22 cellular contexts compared by ENCODE assay signal in the genomic region with DNA sequence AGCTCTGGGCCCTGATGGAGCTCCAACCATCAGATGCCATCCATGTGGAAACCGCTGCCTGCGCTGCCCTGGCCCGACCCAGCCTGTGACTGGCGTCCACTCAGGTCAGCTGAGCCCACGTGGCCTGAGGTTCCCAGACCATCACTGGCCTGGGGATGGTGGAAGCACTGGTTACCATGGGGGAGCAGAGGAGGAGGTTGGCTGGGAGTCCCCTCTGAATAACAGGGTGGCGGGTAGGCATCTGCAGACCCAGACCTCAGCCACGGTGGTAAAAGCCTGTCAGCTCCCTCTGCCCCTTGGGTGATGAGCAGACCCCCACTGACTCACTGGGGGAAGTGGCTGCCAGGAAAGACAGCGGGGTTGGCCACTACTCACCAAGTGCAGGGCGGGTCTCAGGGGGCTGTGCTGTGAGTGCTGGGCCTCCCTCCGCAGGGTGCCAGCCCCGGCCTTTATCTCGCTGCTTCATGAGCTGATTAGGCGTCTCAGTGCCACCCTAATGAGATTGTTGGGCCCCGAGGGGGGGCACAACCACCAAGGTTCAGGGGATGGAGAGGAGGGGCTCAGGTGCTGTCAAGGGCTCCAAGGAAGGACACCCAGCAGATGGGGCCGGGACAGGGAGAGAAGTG. TPM values are rescaled to one million over a fixed set of nuclear protein-coding genes. Genes with fewer than 3 reads are reported as not detected.
DNase-seq lines count a peak whose midpoint lies in the region; ATAC-seq, FAIRE-seq and TF ChIP-seq lines count a peak whose summit lies in the region.
"Had no signal": no experiment of that assay in that cellular context is flagged by ENCODE, and none has a peak within 500 bp of the region (broad histone marks: within the 10 kb centered on the region; RNA-seq: fewer than 3 reads in every experiment).

A gene (minus strand): TSS at position 425 of the 626 bp plus-strand sequence. CDS start 3,237 bp downstream, outside the sequence.

- no peaks in the 10 kb centered on the region for H3K9me3 ChIP-seq in KOPT-K1 (ENCODE audit: insufficient read depth, low read length, poor library complexity, severe bottlenecking)
- no peaks in the 10 kb centered on the region for H3K9me3 ChIP-seq in K562 (replicated peaks; ENCODE audit: control insufficient read depth, insufficient read depth, low read depth, low read length)
- no peaks in the 10 kb centered on the region for H3K9me3 ChIP-seq in neuronal stem cell (replicated peaks in 1 of 2; ENCODE audit: control insufficient read depth in 2 of 2, insufficient read depth in 1 of 2, low read depth in 1 of 2, low read length in 2 of 2)
- no peaks in the 10 kb centered on the region for H3K9me3 ChIP-seq in thyroid gland
- H3K9me3 ChIP-seq: MG63, mucosa of descending colon had no signal

- CTCF ChIA-PET in activated CD4-positive, alpha-beta memory T cell treated with anti-CD3 and anti-CD28 coated beads, Interleukin-2, amount 10 ng/mL, durations not matched to agents 7 days and 5 days (lab: Charles Lee) = interaction anchor here (1.1 kb wide), 1 partner anchor 8 kb away, joined by 3 read pairs; no protein-coding TSS in a partner anchor
- CTCF ChIA-PET in activated CD4-positive, alpha-beta memory T cell treated with anti-CD3 and anti-CD28 coated beads for 36 hours (lab: Charles Lee) = no interaction called here
- CTCF ChIA-PET in K562 (lab: Yijun Ruan, JAX; ENCODE audit: low intra/inter-chr PET ratio) = interaction anchor here (0.5 kb wide), 1 partner anchor 342 kb away, joined by 4 read pairs; no protein-coding TSS in a partner anchor

- H3K27ac Mint-ChIP-seq in activated CD4-positive, alpha-beta memory T cell treated with anti-CD3 and anti-CD28 coated beads, Interleukin-2, amount 10 ng/mL, durations not matched to agents 7 days and 5 days = peak within 1 kb of the TSS; percentile 3
- H3K27ac Mint-ChIP-seq in activated CD4-positive, alpha-beta memory T cell treated with anti-CD3 and anti-CD28 coated beads for 36 hours = no peak within 1 kb of the TSS
- H3K27ac Mint-ChIP-seq: B cell, brain had no signal

- peak within 1 kb of the TSS; percentile 3 for H2BK120ac ChIP-seq in neuronal stem cell (ENCODE audit: low read depth, low read length)

- H3K18ac ChIP-seq in neuronal stem cell (ENCODE audit: low read length) = peak within 1 kb of the TSS; percentile 48

- peaks cover 1% of the 10 kb centered on the region for H3K27me3 Mint-ChIP-seq in activated CD4-positive, alpha-beta memory T cell treated with anti-CD3 and anti-CD28 coated beads, Interleukin-2, amount 10 ng/mL, durations not matched to agents 7 days and 5 days
- H3K27me3 Mint-ChIP-seq in activated CD4-positive, alpha-beta memory T cell treated with anti-CD3 and anti-CD28 coated beads for 36 hours = peaks cover 11% of the 10 kb centered on the region

- POLR2A ChIA-PET in activated CD4-positive, alpha-beta memory T cell treated with anti-CD3 and anti-CD28 coated beads, Interleukin-2, amount 10 ng/mL, durations not matched to agents 7 days and 5 days (lab: Charles Lee) = interaction anchor here (1.1 to 2.8 kb wide), 3 partner anchors 9 to 47 kb away, joined by 3 to 22 read pairs (median 3); a partner anchor contains a TSS
- POLR2A ChIA-PET in activated CD4-positive, alpha-beta memory T cell treated with anti-CD3 and anti-CD28 coated beads for 36 hours (lab: Charles Lee) = no interaction called here
- POLR2A ChIA-PET in K562 (lab: Yijun Ruan, JAX) = interaction anchor here (0.7 to 1.3 kb wide), 3 partner anchors 7 to 257 kb away, joined by 3 read pairs; no protein-coding TSS in a partner anchor

- peak within 1 kb of the TSS; percentile 24 for H2BK15ac ChIP-seq in neuronal stem cell (ENCODE audit: low read length)

- intact Hi-C loops in activated CD4-positive, alpha-beta memory T cell treated with anti-CD3 and anti-CD28 coated beads for 36 hours (cut with micrococcal nuclease) = no loop called here
- intact Hi-C loops in K562 (cut with micrococcal nuclease) = no loop called here
- intact Hi-C loops in thyroid gland (cut with DNase I) = no loop called here
- intact Hi-C loops in cardiac septum (cut with DNase I) = no loop called here

- no peaks in the 10 kb centered on the region for H4K20me1 ChIP-seq in K562 (replicated peaks; ENCODE audit: control insufficient read depth, insufficient read depth, low read length)

- no peak for TF ChIP-seq RAD21 in K562 (CRISPR knock-in tag; conservative IDR thresholded peaks at IDR 0.05 in 1 of 2, IDR thresholded peaks at IDR 0.05 in 1 of 2)

- H3K9me1 ChIP-seq in K562 (ENCODE audit: control insufficient read depth, insufficient read depth, low read length) = no peaks in the 10 kb centered on the region

- in situ Hi-C loops in K562 (cut with MboI) = no loop called here

- no peak for FAIRE-seq in K562 (lab: Jason Lieb, UNC)
- FAIRE-seq: A204.1, colon had no signal

- WGBS in K562 (ENCODE audit: insufficient coverage, low coverage, missing lambda C conversion rate) = 60% methylated on average over 15 of the region's 15 CpGs
- WGBS in neuronal stem cell (ENCODE audit: extremely low coverage in 2 of 2, insufficient read length in 2 of 2, insufficient replicate concordance in 1 of 2), 2 donors = no CpG with 5 or more reads among the region's 15 CpGs
- WGBS in thyroid gland, 2 donors = 77 to 80% methylated on average over 5 to 10 of the region's 15 CpGs

- BruUV-seq in K562 (replicated peaks; lab: Mats Ljungman, UMichigan) = no TSS peak

- peak within 1 kb of the TSS; percentile 5 for H3K23ac ChIP-seq in neuronal stem cell (ENCODE audit: low read depth, low read length, poor library complexity)

- H2BK12ac ChIP-seq in neuronal stem cell (ENCODE audit: low read length) = peak within 1 kb of the TSS; percentile 58

- no peak within 1 kb of the TSS for H3K4ac ChIP-seq in neuronal stem cell (ENCODE audit: low read length)

- H2AFZ ChIP-seq in K562 (ENCODE audit: low read depth, low read length) (no peak within 1 kb of the TSS), neuronal stem cell (ENCODE audit: low read length) (peak within 1 kb of the TSS; percentile 15)

- H3K4me3 ChIP-seq in K562 = no peak within 1 kb of the TSS
- H3K4me3 ChIP-seq in neuronal stem cell (ENCODE audit: low read length in 2 of 2) = peak within 1 kb of the TSS in 1 of 2 donors; percentile 36
- H3K4me3 ChIP-seq in thyroid gland (replicated peaks in 1 of 3) = no peak within 1 kb of the TSS
- H3K4me3 ChIP-seq: MG63, mucosa of descending colon had no signal

- no peaks in the 10 kb centered on the region for H3K36me3 ChIP-seq in KOPT-K1 (ENCODE audit: insufficient read depth, low read length)
- no peaks in the 10 kb centered on the region for H3K36me3 ChIP-seq in K562 (ENCODE audit: control insufficient read depth, insufficient read depth, low read length)
- H3K36me3 ChIP-seq in neuronal stem cell (replicated peaks in 1 of 2; ENCODE audit: control insufficient read depth in 2 of 2, insufficient read depth in 2 of 2, low read length in 2 of 2) = no peaks in the 10 kb centered on the region
- H3K36me3 ChIP-seq in thyroid gland = no peaks in the 10 kb centered on the region
- H3K36me3 ChIP-seq: MG63 had no signal

- H3K9ac ChIP-seq in K562 (ENCODE audit: insufficient read depth in 1 of 2, low read depth in 2 of 2, low read length in 2 of 2) (peak within 1 kb of the TSS in 1 of 2 experiments; percentile 79; a peak in 2 of 4 replicates), neuronal stem cell (ENCODE audit: low read depth, low read length, poor library complexity) (no peak within 1 kb of the TSS)

- no peak for DNase-seq in activated CD4-positive, alpha-beta memory T cell treated with anti-CD3 and anti-CD28 coated beads, Interleukin-2, amount 10 ng/mL, durations not matched to agents 7 days and 5 days
- DNase-seq in activated CD4-positive, alpha-beta memory T cell treated with anti-CD3 and anti-CD28 coated beads for 36 hours = no peak
- DNase-seq in K562 (ENCODE audit: extremely low read depth in 1 of 4, low spot score in 3 of 4) = peak in 1 of 4 experiments; percentile 6
- DNase-seq in neuronal stem cell (ENCODE audit: low spot score) = no peak
- DNase-seq in thyroid gland = no peak
- DNase-seq in cardiac septum (ENCODE audit: low spot score) = no peak
- no peak for DNase-seq in stimulated activated CD4-positive, alpha-beta T cell treated with anti-CD3 and anti-CD28 coated beads, Interleukin-2, amount 100 ng/mL, for 48 hours
- DNase-seq: glutamatergic neuron; MG63; mucosa of descending colon; NCI-H526 treated with DMSO at 0.1 percent for 48 hours; OCI-M1; SHP77; stimulated activated CD8-positive, alpha-beta memory T cell treated with anti-CD3 and anti-CD28 coated beads, Interleukin-4, amount 100 ng/mL, for 48 hours had no signal

- no peak for ATAC-seq in K562
- ATAC-seq: HCT116, mucosa of descending colon had no signal

- H3K4me3 Mint-ChIP-seq in activated CD4-positive, alpha-beta memory T cell treated with anti-CD3 and anti-CD28 coated beads, Interleukin-2, amount 10 ng/mL, durations not matched to agents 7 days and 5 days = no peak within 1 kb of the TSS
- H3K4me3 Mint-ChIP-seq in activated CD4-positive, alpha-beta memory T cell treated with anti-CD3 and anti-CD28 coated beads for 36 hours = no peak within 1 kb of the TSS
- H3K4me3 Mint-ChIP-seq: B cell, brain had no signal

- TF ChIP-seq POLR2A in K562 (conservative IDR thresholded peaks at IDR 0.05) (no peak), thyroid gland (IDR thresholded peaks at IDR 0.05) (no peak)

- peaks cover 2% of the 10 kb centered on the region for H3K79me1 ChIP-seq in neuronal stem cell (ENCODE audit: low read depth, low read length)

- no peaks in the 10 kb centered on the region for H3K9me3 Mint-ChIP-seq in activated CD4-positive, alpha-beta memory T cell treated with anti-CD3 and anti-CD28 coated beads, Interleukin-2, amount 10 ng/mL, durations not matched to agents 7 days and 5 days
- H3K9me3 Mint-ChIP-seq in activated CD4-positive, alpha-beta memory T cell treated with anti-CD3 and anti-CD28 coated beads for 36 hours = no peaks in the 10 kb centered on the region
- H3K9me3 Mint-ChIP-seq: brain had no signal

- TF ChIP-seq CTCF in K562 (IDR thresholded peaks at IDR 0.05 in 2 of 3, conservative IDR thresholded peaks at IDR 0.05 in 1 of 3; ENCODE audit: insufficient read depth in 2 of 3, low read depth in 1 of 3, low read length in 3 of 3) = no peak
- no peak for TF ChIP-seq CTCF in thyroid gland (IDR thresholded peaks at IDR 0.05)

- no peak within 1 kb of the TSS for H2BK5ac ChIP-seq in neuronal stem cell (ENCODE audit: low read length)

- H4K8ac ChIP-seq in neuronal stem cell (ENCODE audit: low read depth, low read length) = no peak within 1 kb of the TSS

- H3K27me3 ChIP-seq in K562 (ENCODE audit: control insufficient read depth in 2 of 2, insufficient read depth in 2 of 2, low read length in 2 of 2) (no peaks in the 10 kb centered on the region), neuronal stem cell (ENCODE audit: control insufficient read depth in 3 of 3, insufficient read depth in 3 of 3, low read depth in 1 of 3, low read length in 3 of 3) (no peaks in the 10 kb centered on the region), thyroid gland (no peaks in the 10 kb centered on the region)
- H3K27me3 ChIP-seq: MG63 had no signal

- peak within 1 kb of the TSS; percentile 84 for H2AK5ac ChIP-seq in neuronal stem cell (ENCODE audit: low read depth, low read length)

- peaks cover 28% of the 10 kb centered on the region for H3K4me1 Mint-ChIP-seq in activated CD4-positive, alpha-beta memory T cell treated with anti-CD3 and anti-CD28 coated beads, Interleukin-2, amount 10 ng/mL, durations not matched to agents 7 days and 5 days
- H3K4me1 Mint-ChIP-seq in activated CD4-positive, alpha-beta memory T cell treated with anti-CD3 and anti-CD28 coated beads for 36 hours (ENCODE audit: low read depth) = peaks cover 11% of the 10 kb centered on the region

- peak within 1 kb of the TSS; percentile 16 for H3K27ac ChIP-seq in KOPT-K1 (ENCODE audit: low read depth, low read length, poor library complexity, severe bottlenecking)
- no peak within 1 kb of the TSS for H3K27ac ChIP-seq in K562 (ENCODE audit: extremely low read depth, low read depth, low read length)
- H3K27ac ChIP-seq in neuronal stem cell (replicated peaks; ENCODE audit: low read length) = no peak within 1 kb of the TSS
- H3K27ac ChIP-seq in thyroid gland = no peak within 1 kb of the TSS

- peaks cover 0 to 39% of the 10 kb centered on the region in 2 experiments; a peak in 3 of 5 replicates for H3K4me1 ChIP-seq in K562 (replicated peaks in 1 of 2; ENCODE audit: control insufficient read depth in 2 of 2, insufficient read depth in 2 of 2, low read length in 2 of 2)
- peaks cover 5 to 9% of the 10 kb centered on the region in 2 donors for H3K4me1 ChIP-seq in neuronal stem cell (ENCODE audit: control insufficient read depth in 2 of 2, insufficient read depth in 1 of 2, low read depth in 1 of 2, low read length in 2 of 2)
- H3K4me1 ChIP-seq in thyroid gland = no peaks in the 10 kb centered on the region

- H3K79me2 ChIP-seq in K562 (ENCODE audit: control insufficient read depth, insufficient read depth, low read length) = no peaks in the 10 kb centered on the region

- no peaks in the 10 kb centered on the region for H3K36me3 Mint-ChIP-seq in activated CD4-positive, alpha-beta memory T cell treated with anti-CD3 and anti-CD28 coated beads, Interleukin-2, amount 10 ng/mL, durations not matched to agents 7 days and 5 days (ENCODE audit: low read depth)
- no peaks in the 10 kb centered on the region for H3K36me3 Mint-ChIP-seq in activated CD4-positive, alpha-beta memory T cell treated with anti-CD3 and anti-CD28 coated beads for 36 hours
- H3K36me3 Mint-ChIP-seq: brain had no signal

- H3K4me2 ChIP-seq in K562 (ENCODE audit: insufficient read depth, low read length) (no peak within 1 kb of the TSS), neuronal stem cell (ENCODE audit: insufficient read depth, low read length, poor library complexity, severe bottlenecking) (no peak within 1 kb of the TSS)

- peak within 1 kb of the TSS; percentile 9 for H3K14ac ChIP-seq in neuronal stem cell (ENCODE audit: low read length)

- no peak within 1 kb of the TSS for H4K91ac ChIP-seq in neuronal stem cell (ENCODE audit: low read depth, low read length, poor library complexity)

- no peak for TF ChIP-seq EP300 in K562 (IDR thresholded peaks at IDR 0.05; ENCODE audit: low read length)

RNA-seq across cellular contexts. Expression of the gene that starts here (rescaled TPM):
- total RNA-seq in activated CD4-positive, alpha-beta memory T cell treated with anti-CD3 and anti-CD28 coated beads, Interleukin-2, amount 10 ng/mL, durations not matched to agents 7 days and 5 days = 10 to 100 TPM; 10.0 to 10.9 TPM
- 1 to 10 TPM; 1.1 to 1.5 TPM for total RNA-seq in activated CD4-positive, alpha-beta memory T cell treated with anti-CD3 and anti-CD28 coated beads for 36 hours
- 0.32 TPM in 1 of 2 replicates, not detected in the other for total RNA-seq in K562 (2011; cell fraction: chromatin; rRNA removed; ENCODE audit: low replicate concordance)
- not detected in 2 replicates for total RNA-seq in K562 (2011; cell fraction: nucleolus; rRNA removed)
- not detected in 2 replicates for total RNA-seq in K562 (2011; cell fraction: nucleoplasm; rRNA removed)
- 0.59 TPM in 1 of 2 replicates, not detected in the other for total RNA-seq in K562 (2014; rRNA removed)
- not detected in 2 replicates for total RNA-seq in K562 (2014; rRNA removed; fragmentation: Illumina TruSeq; extraction: Trizol)
- total RNA-seq in K562 (2015; rRNA removed; fragmentation: Illumina TruSeq; extraction: Trizol) = not detected in 2 replicates
- not detected in 2 replicates for total RNA-seq in K562 (2021)
- 0.14 and 0.19 TPM in 2 replicates for polyA plus RNA-seq in K562 (2011; rRNA removed)
- polyA plus RNA-seq in K562 (2011; cell fraction: cytosol; rRNA removed) = 0.55 and 1.1 TPM in 2 replicates
- polyA plus RNA-seq in K562 (2011; cell fraction: nucleus; rRNA removed) = 0.37 TPM in 1 of 2 replicates, not detected in the other
- 0.10 TPM in 1 of 2 replicates, not detected in the other for polyA plus RNA-seq in K562 (2012)
- 0.18 TPM in 1 of 2 replicates, not detected in the other for polyA plus RNA-seq in K562 (2014; fragmentation: Illumina TruSeq; extraction: Trizol)
- not detected for polyA plus RNA-seq in K562 (2014; fragmentation: Nextera tagmentation; extraction: Ambion mirVana)
- not detected in 2 replicates for polyA plus RNA-seq in K562 (2014; rRNA removed)
- polyA minus RNA-seq in K562 (2011; rRNA and poly(A)+ RNA removed) = not detected in 2 replicates
- polyA minus RNA-seq in K562 (2011; cell fraction: cytosol; rRNA and poly(A)+ RNA removed) = not detected in 2 replicates
- not detected in 2 replicates for polyA minus RNA-seq in K562 (2011; cell fraction: nucleus; rRNA and poly(A)+ RNA removed)
- 0.07 TPM for polyA plus RNA-seq in neuronal stem cell (2013, experiment 1 of 2)
- not detected for polyA plus RNA-seq in neuronal stem cell (2013, experiment 2 of 2)
- total RNA-seq in thyroid gland = not detected
- not detected for total RNA-seq in cardiac septum
- total RNA-seq: renal cortical epithelial cell, urinary bladder had no signal

Comparison
In these comparisons a context has a peak if more than half of its experiments do, and no peak if none do; other contexts are left out.
1. RNA of the gene that starts here (total RNA-seq): 10.0 to 10.9 TPM in activated CD4-positive, alpha-beta memory T cell treated with anti-CD3 and anti-CD28 coated beads, Interleukin-2, amount 10 ng/mL, durations not matched to agents 7 days and 5 days; 1.1 to 1.5 TPM in activated CD4-positive, alpha-beta memory T cell treated with anti-CD3 and anti-CD28 coated beads for 36 hours, 0.32 to 0.59 TPM in K562, not detected in thyroid gland and not detected in cardiac septum (single experiment); every median in the first group is over 4 times any median in the second.